In genomic region chr2:187188783-187189631, GRCh38 we compare ENCODE assay signal across 23 cellular contexts.
DNase-seq lines count a peak whose midpoint lies in the region; ATAC-seq, FAIRE-seq and TF ChIP-seq lines count a peak whose summit lies in the region.
"Had no signal": no experiment of that assay in that cellular context is flagged by ENCODE, and none has a peak within 500 bp of the region (broad histone marks: within the 10 kb centered on the region; RNA-seq: fewer than 3 reads in every experiment).

No MANE protein-coding gene starts in this region.

- no peak overlapping the region for H3K4me3 Mint-ChIP-seq in activated T-cell treated with anti-CD3 and anti-CD28 coated beads, Interleukin-2, amount 50 U/mL, for 72 hours
- H3K4me3 Mint-ChIP-seq: CD8-positive, alpha-beta T cell; H9 had no signal

- DNase-seq in LHCN-M2 (ENCODE audit: low read depth) (peak; percentile 79), GM12878 (ENCODE audit: low read depth, low spot score) (no peak), cerebellum (ENCODE audit: low spot score) (no peak)
- no peak for DNase-seq in activated T-cell treated with anti-CD3 and anti-CD28 coated beads, Interleukin-2, amount 50 U/mL, for 72 hours
- DNase-seq: Calu3; CD8-positive, alpha-beta T cell; EL; H9; IMR-90; MG63; NCI-H1048; NCI-H2107; NCI-H226; NCI-H526 treated with DMSO at 0.1 percent for 48 hours; Peyer's patch had no signal

- H3K9me3 Mint-ChIP-seq in activated T-cell treated with anti-CD3 and anti-CD28 coated beads, Interleukin-2, amount 50 U/mL, for 72 hours = peaks cover 0 to 2% of the 10 kb centered on the region in 2 donors
- H3K9me3 Mint-ChIP-seq: CD8-positive, alpha-beta T cell; H9 had no signal

- TF ChIP-seq POLR2A in GM12878 (IDR thresholded peaks at IDR 0.05; ENCODE audit: low read depth, low read length) = no peak

- POLR2A ChIA-PET in GM12878 (lab: Charles Lee) = no interaction called here

- no peak overlapping the region for H3K27ac Mint-ChIP-seq in activated T-cell treated with anti-CD3 and anti-CD28 coated beads, Interleukin-2, amount 50 U/mL, for 72 hours
- H3K27ac Mint-ChIP-seq: CD8-positive, alpha-beta T cell; H9 had no signal

- FAIRE-seq in G401.6 (lab: Jason Lieb, UNC) = peak; percentile 13
- no peak for FAIRE-seq in GM12878 (lab: Jason Lieb, UNC)
- FAIRE-seq: GM12892 had no signal

- no peaks in the 10 kb centered on the region for H3F3A ChIP-seq in neural cell (ENCODE audit: insufficient read depth, low read length, poor library complexity, severe bottlenecking)

- H2AFZ ChIP-seq in GM12878 (ENCODE audit: control insufficient read depth, low read depth, low read length) = no peak overlapping the region
- no peak overlapping the region for H2AFZ ChIP-seq in neural cell (ENCODE audit: low read depth, low read length)

- no peak for TF ChIP-seq RAD21 in GM12878 (IDR thresholded peaks at IDR 0.05; ENCODE audit: insufficient read depth, low read depth, low read length)
- TF ChIP-seq RAD21 in neural cell (conservative IDR thresholded peaks at IDR 0.05) = no peak

- H3K4me1 ChIP-seq in GM12878 (ENCODE audit: control insufficient read depth, insufficient read depth, low read length) = no peaks in the 10 kb centered on the region
- H3K4me1 ChIP-seq: BLaER1 treated with 17β-estradiol and CSF1 and Interleukin-3, amounts not matched to agents 10 nM and 100 nM; Peyer's patch; SJSA1 had no signal

- H3K4me3 ChIP-seq in GM12878 (no peak overlapping the region), neural cell (ENCODE audit: low read length) (peak overlapping the region; percentile 42)
- H3K4me3 ChIP-seq: BLaER1 treated with 17β-estradiol and CSF1 and Interleukin-3, amounts not matched to agents 10 nM and 100 nM; MG63; Peyer's patch; SJSA1 had no signal

- H3K36me3 ChIP-seq in GM12878 (ENCODE audit: control insufficient read depth in 2 of 2, insufficient read depth in 2 of 2, low read length in 1 of 2) = no peaks in the 10 kb centered on the region
- no peaks in the 10 kb centered on the region for H3K36me3 ChIP-seq in neural cell (ENCODE audit: insufficient read depth, low read length)
- H3K36me3 ChIP-seq: BLaER1 treated with 17β-estradiol and CSF1 and Interleukin-3, amounts not matched to agents 10 nM and 100 nM; MG63; Peyer's patch; SJSA1 had no signal

- no TSS peak for BruUV-seq in GM12878 (replicated peaks; lab: Mats Ljungman, UMichigan)

- H3K27me3 Mint-ChIP-seq in activated T-cell treated with anti-CD3 and anti-CD28 coated beads, Interleukin-2, amount 50 U/mL, for 72 hours (ENCODE audit: low read depth) = no peaks in the 10 kb centered on the region

- in situ Hi-C loops in GM12878 (cut with MboI) = no loop called here

- no peaks in the 10 kb centered on the region for H3K9me2 ChIP-seq in neural cell (ENCODE audit: insufficient read depth, low read length)

- H3K4me2 ChIP-seq in GM12878 (ENCODE audit: control insufficient read depth, insufficient read depth) = no peak overlapping the region
- H3K4me2 ChIP-seq in neural cell (ENCODE audit: low read length) = peak overlapping the region; percentile 43
- H3K4me2 ChIP-seq: BLaER1 treated with 17β-estradiol and CSF1 and Interleukin-3, amounts not matched to agents 10 nM and 100 nM had no signal

- TF ChIP-seq EP300 in GM12878 (IDR thresholded peaks at IDR 0.05; ENCODE audit: borderline replicate concordance in 1 of 2, control insufficient read depth in 1 of 2, low read depth in 2 of 2, low read length in 2 of 2) (no peak), neural cell (conservative IDR thresholded peaks at IDR 0.05; ENCODE audit: poor library complexity, severe bottlenecking) (peak; percentile 64)

- WGBS in GM12878 (ENCODE audit: insufficient coverage, insufficient replicate concordance, low lambda C conversion rate, missing lambda C conversion rate) = 53% methylated on average over 4 of the region's 4 CpGs

- SMC1A ChIA-PET in GM12878 (lab: Charles Lee; ENCODE audit: uncharacterized antibody, unreplicated experiment) = interaction anchor here (1.0 to 1.6 kb wide), 6 partner anchors 11 to 328 kb away, joined by 3 to 4 read pairs (median 4); no protein-coding TSS in a partner anchor

- H3K9ac ChIP-seq in GM12878 (ENCODE audit: control insufficient read depth, insufficient read depth, low read length) = no peak overlapping the region
- H3K9ac ChIP-seq in neural cell (ENCODE audit: low read length) = no peak overlapping the region
- H3K9ac ChIP-seq: BLaER1 treated with 17β-estradiol and CSF1 and Interleukin-3, amounts not matched to agents 10 nM and 100 nM had no signal

- intact Hi-C loops in GM12878 (cut with micrococcal nuclease; ENCODE audit: unreplicated experiment) = no loop called here

- H3K27ac ChIP-seq in GM12878 (ENCODE audit: control insufficient read depth, insufficient read depth) (no peak overlapping the region), neural cell (ENCODE audit: low read length) (peak overlapping the region; percentile 64)
- H3K27ac ChIP-seq: BLaER1 treated with 17β-estradiol and CSF1 and Interleukin-3, amounts not matched to agents 10 nM and 100 nM; HL-60; Peyer's patch; SJSA1 had no signal

- no peaks in the 10 kb centered on the region for H3K27me3 ChIP-seq in GM12878 (replicated peaks in 1 of 2; ENCODE audit: control insufficient read depth in 2 of 2, insufficient read depth in 2 of 2, low read length in 1 of 2)
- no peaks in the 10 kb centered on the region for H3K27me3 ChIP-seq in neural cell (ENCODE audit: insufficient read depth, low read depth, low read length)
- H3K27me3 ChIP-seq: BLaER1 treated with 17β-estradiol and CSF1 and Interleukin-3, amounts not matched to agents 10 nM and 100 nM; MG63; Peyer's patch; SJSA1 had no signal

- CTCF ChIA-PET in GM12878 (lab: Yijun Ruan, JAX) = interaction anchor here (1.0 to 1.6 kb wide), 2 partner anchors 16 to 199 kb away, joined by 3 to 5 read pairs; no protein-coding TSS in a partner anchor

- ATAC-seq in GM12878 (peak; percentile 49), GM21360 (IDR thresholded peaks at IDR 0.05; ENCODE audit: unreplicated experiment) (no peak), GM18502 (IDR thresholded peaks at IDR 0.05; ENCODE audit: poor library complexity, unreplicated experiment) (no peak)
- no peak for ATAC-seq in activated T-cell treated with anti-CD3 and anti-CD28 coated beads, Interleukin-2, amount 50 U/mL, for 72 hours (replicated peaks in 1 of 2)
- ATAC-seq: CD8-positive, alpha-beta T cell had no signal

- no peaks in the 10 kb centered on the region for H3K9me3 ChIP-seq in GM12878 (replicated peaks; ENCODE audit: control insufficient read depth, insufficient read depth, low read length)
- H3K9me3 ChIP-seq in neural cell (ENCODE audit: low read length) = no peaks in the 10 kb centered on the region
- H3K9me3 ChIP-seq: BLaER1 treated with 17β-estradiol and CSF1 and Interleukin-3, amounts not matched to agents 10 nM and 100 nM; MG63; Peyer's patch; SJSA1 had no signal

- no peaks in the 10 kb centered on the region for H3K36me3 Mint-ChIP-seq in activated T-cell treated with anti-CD3 and anti-CD28 coated beads, Interleukin-2, amount 50 U/mL, for 72 hours (ENCODE audit: insufficient read depth in 2 of 2)
- H3K36me3 Mint-ChIP-seq: CD8-positive, alpha-beta T cell had no signal

- RAD21 ChIA-PET in GM12878 (lab: Charles Lee; ENCODE audit: unreplicated experiment) = interaction anchor here (0.9 kb wide), 1 partner anchor 18 kb away, joined by 3 read pairs; no protein-coding TSS in a partner anchor

- H4K20me1 ChIP-seq in GM12878 (ENCODE audit: control insufficient read depth, insufficient read depth) (no peaks in the 10 kb centered on the region), neural cell (ENCODE audit: insufficient read depth) (no peaks in the 10 kb centered on the region)
- H4K20me1 ChIP-seq: BLaER1 treated with 17β-estradiol and CSF1 and Interleukin-3, amounts not matched to agents 10 nM and 100 nM had no signal

- TF ChIP-seq CTCF in GM12878 (IDR thresholded peaks at IDR 0.05 in 2 of 3, conservative IDR thresholded peaks at IDR 0.05 in 1 of 3; ENCODE audit: control insufficient read depth in 2 of 3, extremely low read depth in 1 of 3, insufficient read depth in 1 of 3, low read depth in 3 of 3, low read length in 3 of 3) (no peak), neural cell (IDR thresholded peaks at IDR 0.05; ENCODE audit: poor library complexity, severe bottlenecking) (no peak)

- H3K79me2 ChIP-seq in GM12878 (ENCODE audit: control insufficient read depth, insufficient read depth, low read length) (no peaks in the 10 kb centered on the region), neural cell (replicated peaks; ENCODE audit: insufficient read depth, low read length) (no peaks in the 10 kb centered on the region)

- H3K4me1 Mint-ChIP-seq in activated T-cell treated with anti-CD3 and anti-CD28 coated beads, Interleukin-2, amount 50 U/mL, for 72 hours (ENCODE audit: low read depth) = no peaks in the 10 kb centered on the region
- H3K4me1 Mint-ChIP-seq: H9 had no signal

TF ChIP-seq in GM12878, 131 proteins besides CTCF, POLR2A, EP300 and RAD21:
- TF ChIP-seq MTA2 (IDR thresholded peaks at IDR 0.05; ENCODE audit: low read depth) (peak; percentile 62), TAF1 (IDR thresholded peaks at IDR 0.05; ENCODE audit: borderline replicate concordance, low read depth, low read length) (no peak), DPF2 (IDR thresholded peaks at IDR 0.05) (no peak)

TF ChIP-seq in neural cell, 6 proteins besides CTCF, POLR2A, EP300 and RAD21:
- TF ChIP-seq MXI1 (conservative IDR thresholded peaks at IDR 0.05; ENCODE audit: poor library complexity, severe bottlenecking) (no peak), POLR2AphosphoS5 (IDR thresholded peaks at IDR 0.05) (peak; percentile 11)
